22 cellular contexts compared by ENCODE assay signal in the genomic region with DNA sequence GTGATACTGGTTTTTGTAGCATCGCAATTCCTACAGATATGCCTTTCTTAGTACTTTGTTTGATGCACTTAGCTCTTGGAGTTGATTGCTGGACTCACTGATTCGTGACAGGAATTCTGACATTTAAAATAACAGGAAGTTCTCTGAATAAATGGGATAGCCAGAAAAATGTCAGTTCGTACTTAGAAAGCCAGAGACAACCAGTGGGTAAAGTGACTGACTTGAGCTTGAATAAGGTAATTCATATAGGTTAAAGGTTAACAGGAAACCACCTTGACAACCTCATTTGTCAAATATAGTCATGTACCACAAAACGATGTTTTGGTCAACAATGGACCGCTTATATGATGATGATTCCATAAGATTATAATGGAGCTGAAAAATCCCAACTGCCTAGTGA.
A peak's percentile ranks its signal among the peaks of the same experiment; 100 is the strongest.
DNase-seq lines count a peak whose midpoint lies in the region; FAIRE-seq and TF ChIP-seq lines count a peak whose summit lies in the region.
"Had no signal": no experiment of that assay in that cellular context is flagged by ENCODE, and none has a peak within 500 bp of the region (broad histone marks: within the 10 kb centered on the region; RNA-seq: fewer than 3 reads in every experiment).

No MANE protein-coding gene starts in this region.

- TF ChIP-seq CTCF in D721Med (IDR thresholded peaks at IDR 0.05; ENCODE audit: insufficient read depth, missing control alignments) = no peak
- TF ChIP-seq CTCF in astrocyte (IDR thresholded peaks at IDR 0.05; ENCODE audit: insufficient read depth, low read depth, low read length) = no peak

- H3K9ac ChIP-seq in astrocyte (ENCODE audit: low read length) = no peak overlapping the region

- no peaks in the 10 kb centered on the region for H3K36me3 ChIP-seq in astrocyte (ENCODE audit: insufficient read depth, low read length)

- no peaks in the 10 kb centered on the region for H3K27me3 Mint-ChIP-seq in astrocyte (ENCODE audit: low read depth, unreplicated experiment)
- H3K27me3 Mint-ChIP-seq: CD4-positive, alpha-beta T cell; IgD-negative memory B cell had no signal

- H3K9me3 ChIP-seq in astrocyte (ENCODE audit: insufficient read depth, low read depth, low read length) = no peaks in the 10 kb centered on the region

- no peaks in the 10 kb centered on the region for H3K27me3 ChIP-seq in astrocyte (ENCODE audit: insufficient read depth, low read length)

- DNase-seq in D721Med (ENCODE audit: insufficient read length, low spot score) (no peak), astrocyte (ENCODE audit: low read depth) (no peak), kidney tubule cell (ENCODE audit: low spot score) (peak; percentile 13), NCI-H2107 (lab: John Stamatoyannopoulos, UW) (no peak), NCI-H526 treated with DMSO at 0.1 percent for 48 hours (lab: John Stamatoyannopoulos, UW) (no peak), NCI-H187 (lab: John Stamatoyannopoulos, UW) (no peak), midbrain (lab: John Stamatoyannopoulos, UW) (no peak)
- DNase-seq: AML-193; Calu3; CD4-positive, alpha-beta T cell; DMS 273 treated with DMSO at 0.1 percent for 48 hours; DMS53; DND-41; EL; H9 had no signal

- H3K9me3 Mint-ChIP-seq in astrocyte (ENCODE audit: unreplicated experiment) = peaks cover 2% of the 10 kb centered on the region
- H3K9me3 Mint-ChIP-seq: CD4-positive, alpha-beta T cell; H9; IgD-negative memory B cell had no signal

- no peaks in the 10 kb centered on the region for H3K36me3 Mint-ChIP-seq in astrocyte (ENCODE audit: low read depth, unreplicated experiment)
- H3K36me3 Mint-ChIP-seq: IgD-negative memory B cell had no signal

- no peaks in the 10 kb centered on the region for H3K4me1 Mint-ChIP-seq in astrocyte (ENCODE audit: low read depth, unreplicated experiment)

- H3K27ac Mint-ChIP-seq in astrocyte (ENCODE audit: unreplicated experiment) = no peak overlapping the region
- H3K27ac Mint-ChIP-seq: CD4-positive, alpha-beta T cell; H9; IgD-negative memory B cell had no signal

- peak; percentile 70 for FAIRE-seq in D721Med (lab: Jason Lieb, UNC)
- peak; percentile 41 for FAIRE-seq in astrocyte (lab: Jason Lieb, UNC)
- FAIRE-seq: A204.1, GM12878, GM19239, H1, HTR-8/SVneo had no signal

- no peak overlapping the region for H3K4me2 ChIP-seq in astrocyte (ENCODE audit: low read length)

- H3K4me1 ChIP-seq in astrocyte (ENCODE audit: insufficient read depth, low read length) = no peaks in the 10 kb centered on the region

- no peak overlapping the region for H3K27ac ChIP-seq in astrocyte (ENCODE audit: low read depth, low read length)
- H3K27ac ChIP-seq: C4-2B had no signal

- H3K79me2 ChIP-seq in astrocyte (ENCODE audit: insufficient read depth, low read length) = no peaks in the 10 kb centered on the region

- H4K20me1 ChIP-seq in astrocyte (ENCODE audit: insufficient read depth, low read length) = no peaks in the 10 kb centered on the region

- H3K4me3 ChIP-seq in astrocyte (ENCODE audit: insufficient read depth, low read depth, low read length) = no peak overlapping the region
- H3K4me3 ChIP-seq: GM12878 had no signal

- H3K4me3 Mint-ChIP-seq in astrocyte (ENCODE audit: unreplicated experiment) = no peak overlapping the region
- H3K4me3 Mint-ChIP-seq: CD4-positive, alpha-beta T cell; H9; IgD-negative memory B cell had no signal

- H2AFZ ChIP-seq in astrocyte (ENCODE audit: low read depth, low read length) = no peak overlapping the region
